In genomic region chr3:189547448-189547847, GRCh38 we compare ENCODE assay signal across 35 cellular contexts.
"Had no signal": no experiment of that assay in that cellular context is flagged by ENCODE, and none has a peak within 500 bp of the region (broad histone marks: within the 10 kb centered on the region; RNA-seq: fewer than 3 reads in every experiment).

No MANE protein-coding gene starts in this region.

- H3K4me3 ChIP-seq: MG63 had no signal

- H3K27me3 ChIP-seq: MG63 had no signal

- DNase-seq: Karpas-422, Kasumi-1, MG63, MM.1S, MV-4-11, NCI-H1048, NCI-H1092, NCI-H1092 treated with DMSO at 0.1 percent for 48 hours, NCI-H1105, NCI-H1105 treated with DMSO at 0.1 percent for 48 hours, NCI-H1417, NCI-H1417 treated with DMSO at 0.1 percent for 48 hours, NCI-H1436, NCI-H1436 treated with DMSO at 0.1 percent for 48 hours, NCI-H146, NCI-H1694, NCI-H1694 treated with DMSO at 0.1 percent for 48 hours, NCI-H187, NCI-H187 treated with DMSO at 0.1 percent for 48 hours, NCI-H1930, NCI-H2029, NCI-H2029 treated with DMSO at 0.1 percent for 48 hours, NCI-H2081, NCI-H2081 treated with DMSO at 0.1 percent for 48 hours, NCI-H2107, NCI-H2171, NCI-H2171 treated with DMSO at 0.1 percent for 48 hours, NCI-H2227 treated with DMSO at 0.1 percent for 48 hours, NCI-H226, NCI-H345, NCI-H446, NCI-H446 treated with DMSO at 0.1 percent for 48 hours, NCI-H510A, NCI-H510A treated with DMSO at 0.1 percent for 48 hours, NCI-H524 had no signal

- H3K36me3 ChIP-seq: MG63 had no signal
